Comparison of ENCODE assay signal across 1 cellular context in the genomic region with DNA sequence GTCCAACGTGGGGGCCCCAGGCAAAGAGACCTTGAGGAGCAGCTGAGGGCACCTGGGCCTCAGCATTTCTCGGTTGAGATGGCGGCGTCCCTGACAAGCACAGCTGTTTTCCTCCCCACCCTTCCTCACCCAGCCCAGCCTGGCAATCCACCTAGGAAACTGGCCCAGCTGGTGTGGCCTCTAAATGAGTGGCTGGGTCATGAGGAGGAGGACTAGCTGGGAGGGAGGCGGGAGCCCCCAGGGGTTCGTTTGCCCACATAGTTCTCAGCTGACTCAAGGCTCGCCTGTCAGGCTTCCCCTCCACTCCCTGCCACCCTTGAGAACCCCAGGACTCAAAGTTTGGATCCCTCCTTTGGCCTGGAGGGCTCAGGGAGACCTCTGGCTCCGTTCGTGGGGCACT.
TF ChIP-seq lines count a peak whose summit lies in the region.

No MANE protein-coding gene starts in this region.

TF ChIP-seq in GM23338, 12 proteins besides CTCF, POLR2A, EP300 and RAD21:
- TF ChIP-seq ZNF331 (CRISPR knock-in tag; IDR thresholded peaks at IDR 0.05; ENCODE audit: low read depth) = no peak
- no peak for TF ChIP-seq EZH2 (IDR thresholded peaks at IDR 0.05; ENCODE audit: low read depth, unreplicated experiment)
- TF ChIP-seq EZH2phosphoT487 (IDR thresholded peaks at IDR 0.05; ENCODE audit: unreplicated experiment) = no peak
- TF ChIP-seq, protein P1, sequence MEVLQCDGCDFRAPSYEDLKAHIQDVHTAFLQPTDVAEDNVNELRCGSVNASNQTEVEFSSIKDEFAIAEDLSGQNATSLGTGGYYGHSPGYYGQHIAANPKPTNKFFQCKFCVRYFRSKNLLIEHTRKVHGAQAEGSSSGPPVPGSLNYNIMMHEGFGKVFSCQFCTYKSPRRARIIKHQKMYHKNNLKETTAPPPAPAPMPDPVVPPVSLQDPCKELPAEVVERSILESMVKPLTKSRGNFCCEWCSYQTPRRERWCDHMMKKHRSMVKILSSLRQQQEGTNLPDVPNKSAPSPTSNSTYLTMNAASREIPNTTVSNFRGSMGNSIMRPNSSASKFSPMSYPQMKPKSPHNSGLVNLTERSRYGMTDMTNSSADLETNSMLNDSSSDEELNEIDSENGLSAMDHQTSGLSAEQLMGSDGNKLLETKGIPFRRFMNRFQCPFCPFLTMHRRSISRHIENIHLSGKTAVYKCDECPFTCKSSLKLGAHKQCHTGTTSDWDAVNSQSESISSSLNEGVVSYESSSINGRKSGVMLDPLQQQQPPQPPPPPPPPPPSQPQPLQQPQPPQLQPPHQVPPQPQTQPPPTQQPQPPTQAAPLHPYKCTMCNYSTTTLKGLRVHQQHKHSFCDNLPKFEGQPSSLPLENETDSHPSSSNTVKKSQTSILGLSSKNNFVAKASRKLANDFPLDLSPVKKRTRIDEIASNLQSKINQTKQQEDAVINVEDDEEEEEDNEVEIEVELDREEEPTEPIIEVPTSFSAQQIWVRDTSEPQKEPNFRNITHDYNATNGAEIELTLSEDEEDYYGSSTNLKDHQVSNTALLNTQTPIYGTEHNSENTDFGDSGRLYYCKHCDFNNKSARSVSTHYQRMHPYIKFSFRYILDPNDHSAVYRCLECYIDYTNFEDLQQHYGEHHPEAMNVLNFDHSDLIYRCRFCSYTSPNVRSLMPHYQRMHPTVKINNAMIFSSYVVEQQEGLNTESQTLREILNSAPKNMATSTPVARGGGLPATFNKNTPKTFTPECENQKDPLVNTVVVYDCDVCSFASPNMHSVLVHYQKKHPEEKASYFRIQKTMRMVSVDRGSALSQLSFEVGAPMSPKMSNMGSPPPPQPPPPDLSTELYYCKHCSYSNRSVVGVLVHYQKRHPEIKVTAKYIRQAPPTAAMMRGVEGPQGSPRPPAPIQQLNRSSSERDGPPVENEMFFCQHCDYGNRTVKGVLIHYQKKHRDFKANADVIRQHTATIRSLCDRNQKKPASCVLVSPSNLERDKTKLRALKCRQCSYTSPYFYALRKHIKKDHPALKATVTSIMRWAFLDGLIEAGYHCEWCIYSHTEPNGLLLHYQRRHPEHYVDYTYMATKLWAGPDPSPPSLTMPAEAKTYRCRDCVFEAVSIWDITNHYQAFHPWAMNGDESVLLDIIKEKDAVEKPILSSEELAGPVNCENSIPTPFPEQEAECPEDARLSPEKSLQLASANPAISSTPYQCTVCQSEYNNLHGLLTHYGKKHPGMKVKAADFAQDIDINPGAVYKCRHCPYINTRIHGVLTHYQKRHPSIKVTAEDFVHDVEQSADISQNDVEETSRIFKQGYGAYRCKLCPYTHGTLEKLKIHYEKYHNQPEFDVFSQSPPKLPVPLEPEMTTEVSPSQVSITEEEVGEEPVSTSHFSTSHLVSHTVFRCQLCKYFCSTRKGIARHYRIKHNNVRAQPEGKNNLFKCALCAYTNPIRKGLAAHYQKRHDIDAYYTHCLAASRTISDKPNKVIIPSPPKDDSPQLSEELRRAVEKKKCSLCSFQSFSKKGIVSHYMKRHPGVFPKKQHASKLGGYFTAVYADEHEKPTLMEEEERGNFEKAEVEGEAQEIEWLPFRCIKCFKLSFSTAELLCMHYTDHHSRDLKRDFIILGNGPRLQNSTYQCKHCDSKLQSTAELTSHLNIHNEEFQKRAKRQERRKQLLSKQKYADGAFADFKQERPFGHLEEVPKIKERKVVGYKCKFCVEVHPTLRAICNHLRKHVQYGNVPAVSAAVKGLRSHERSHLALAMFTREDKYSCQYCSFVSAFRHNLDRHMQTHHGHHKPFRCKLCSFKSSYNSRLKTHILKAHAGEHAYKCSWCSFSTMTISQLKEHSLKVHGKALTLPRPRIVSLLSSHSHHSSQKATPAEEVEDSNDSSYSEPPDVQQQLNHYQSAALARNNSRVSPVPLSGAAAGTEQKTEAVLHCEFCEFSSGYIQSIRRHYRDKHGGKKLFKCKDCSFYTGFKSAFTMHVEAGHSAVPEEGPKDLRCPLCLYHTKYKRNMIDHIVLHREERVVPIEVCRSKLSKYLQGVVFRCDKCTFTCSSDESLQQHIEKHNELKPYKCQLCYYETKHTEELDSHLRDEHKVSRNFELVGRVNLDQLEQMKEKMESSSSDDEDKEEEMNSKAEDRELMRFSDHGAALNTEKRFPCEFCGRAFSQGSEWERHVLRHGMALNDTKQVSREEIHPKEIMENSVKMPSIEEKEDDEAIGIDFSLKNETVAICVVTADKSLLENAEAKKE (CRISPR knock-in tag; IDR thresholded peaks at IDR 0.05) = no peak
